ENCODE assay signal across 23 cellular contexts in the genomic region with DNA sequence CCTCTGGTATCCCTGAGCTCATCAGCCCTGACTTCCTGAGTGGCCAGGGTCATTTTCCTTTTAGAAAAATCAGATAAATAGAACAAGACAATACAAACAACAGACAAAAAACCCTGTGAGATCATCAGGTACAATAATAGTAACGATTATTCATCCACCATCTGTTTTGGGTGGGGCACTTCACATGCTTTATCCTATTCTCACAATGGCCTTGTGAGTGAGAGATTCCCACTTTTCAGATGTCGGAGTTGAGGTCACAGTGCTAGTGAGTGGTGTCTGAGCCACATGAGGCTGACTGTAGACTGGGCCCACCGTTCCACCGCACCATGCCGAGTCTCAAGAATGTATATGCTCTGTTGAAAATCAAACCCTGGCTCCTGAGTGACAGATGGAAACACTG.
A peak's percentile ranks its signal among the peaks of the same experiment; 100 is the strongest.
DNase-seq lines count a peak whose midpoint lies in the region; ATAC-seq, FAIRE-seq and TF ChIP-seq lines count a peak whose summit lies in the region.
"Had no signal": no experiment of that assay in that cellular context is flagged by ENCODE, and none has a peak within 500 bp of the region (broad histone marks: within the 10 kb centered on the region; RNA-seq: fewer than 3 reads in every experiment).

No MANE protein-coding gene starts in this region.

- H3K27me3 ChIP-seq in SK-N-SH (ENCODE audit: insufficient read depth) = no peaks in the 10 kb centered on the region
- H3K27me3 ChIP-seq in HepG2 (ENCODE audit: control insufficient read depth in 1 of 2, insufficient read depth in 2 of 2, low read length in 2 of 2) = no peaks in the 10 kb centered on the region
- H3K27me3 ChIP-seq: SJSA1 had no signal

- H3K27me3 Mint-ChIP-seq in neural crest cell (ENCODE audit: low read depth) = no peaks in the 10 kb centered on the region
- H3K27me3 Mint-ChIP-seq: B cell had no signal

- H3K36me3 Mint-ChIP-seq in neural crest cell (ENCODE audit: low read depth) = no peaks in the 10 kb centered on the region
- H3K36me3 Mint-ChIP-seq: CD14-positive monocyte had no signal

- TF ChIP-seq RAD21 in SK-N-SH (IDR thresholded peaks at IDR 0.05; ENCODE audit: low read length) (no peak), HepG2 (CRISPR knock-in tag; IDR thresholded peaks at IDR 0.05) (no peak)

- no peak overlapping the region for H3K27ac ChIP-seq in SK-N-SH (ENCODE audit: low read depth in 2 of 2, low read length in 1 of 2)
- H3K27ac ChIP-seq in kidney (ENCODE audit: low read depth in 2 of 2, low read length in 2 of 2) = no peak overlapping the region
- H3K27ac ChIP-seq in HepG2 (ENCODE audit: extremely low read length, insufficient read depth, low read length) = no peak overlapping the region
- H3K27ac ChIP-seq: 22Rv1, SJSA1 had no signal

- H3K4me1 ChIP-seq in SK-N-SH (ENCODE audit: control insufficient read depth in 1 of 2, insufficient read depth in 2 of 2, low read depth in 1 of 2, low read length in 1 of 2) = no peaks in the 10 kb centered on the region
- no peaks in the 10 kb centered on the region for H3K4me1 ChIP-seq in kidney (ENCODE audit: control insufficient read depth in 1 of 2, insufficient read depth in 1 of 2, low read depth in 1 of 2, low read length in 2 of 2)
- peaks cover 77% of the 10 kb centered on the region for H3K4me1 ChIP-seq in HepG2 (ENCODE audit: insufficient read depth, low read length)
- H3K4me1 ChIP-seq: SJSA1 had no signal

- FAIRE-seq in kidney (lab: Jason Lieb, UNC) (no peak), HepG2 (lab: Jason Lieb, UNC) (no peak)

- peaks cover 4% of the 10 kb centered on the region for H3K9me3 Mint-ChIP-seq in neural crest cell
- H3K9me3 Mint-ChIP-seq: HFFc6 had no signal

- DNase-seq in SK-N-SH = peak; percentile 0
- peak; percentile 33 for DNase-seq in GM03348 (ENCODE audit: low spot score)
- peak; percentile 32 for DNase-seq in fibroblast of mammary gland (ENCODE audit: low read depth)
- no peak for DNase-seq in neural crest cell (ENCODE audit: low read depth, low spot score)
- DNase-seq in omental fat pad (ENCODE audit: low spot score) = no peak
- DNase-seq in kidney = no peak
- no peak for DNase-seq in HepG2 (ENCODE audit: low spot score)
- DNase-seq: DMS53, EL, H9, HFFc6, Kasumi-1, NCI-H1694 treated with DMSO at 0.1 percent for 48 hours, NCI-H2081 treated with DMSO at 0.1 percent for 48 hours, NCI-H2171 treated with DMSO at 0.1 percent for 48 hours, NCI-H524 treated with DMSO at 0.1 percent for 48 hours, NCI-H82 had no signal

- no peak for TF ChIP-seq CTCF in SK-N-SH (IDR thresholded peaks at IDR 0.05)
- no peak for TF ChIP-seq CTCF in fibroblast of mammary gland (conservative IDR thresholded peaks at IDR 0.05; ENCODE audit: control insufficient read depth, insufficient read depth, low read depth, low read length)
- TF ChIP-seq CTCF in neural crest cell (conservative IDR thresholded peaks at IDR 0.05) = no peak
- TF ChIP-seq CTCF in omental fat pad (IDR thresholded peaks at IDR 0.05) = no peak
- no peak for TF ChIP-seq CTCF in kidney (IDR thresholded peaks at IDR 0.05; ENCODE audit: borderline replicate concordance, extremely low read depth, insufficient read depth)
- no peak for TF ChIP-seq CTCF in HepG2 (CRISPR knock-in tag; IDR thresholded peaks at IDR 0.05)

- H3K4me3 ChIP-seq in SK-N-SH (ENCODE audit: low read depth in 2 of 2, low read length in 1 of 2) = no peak overlapping the region
- H3K4me3 ChIP-seq in fibroblast of mammary gland (ENCODE audit: control insufficient read depth, low read depth, low read length) = no peak overlapping the region
- no peak overlapping the region for H3K4me3 ChIP-seq in kidney (ENCODE audit: low read length in 2 of 2)
- no peak overlapping the region for H3K4me3 ChIP-seq in HepG2 (replicated peaks in 1 of 3; ENCODE audit: insufficient read depth in 1 of 3, low read depth in 2 of 3, low read length in 3 of 3)
- H3K4me3 ChIP-seq: SJSA1 had no signal

- H3K9ac ChIP-seq in SK-N-SH (no peak overlapping the region), kidney (ENCODE audit: low read length in 2 of 2) (no peak overlapping the region), HepG2 (ENCODE audit: insufficient read depth, low read depth, low read length) (no peak overlapping the region)

- H3K4me3 Mint-ChIP-seq in neural crest cell = no peak overlapping the region
- H3K4me3 Mint-ChIP-seq: B cell, CD14-positive monocyte, H9, HFFc6 had no signal

- in situ Hi-C loops in HepG2 (cut with HindIII; ENCODE audit: extremely low pct_ligation_motif_present, low pct_unique_long_range_greater_than_20kb) = no loop called here

- H3K9me3 ChIP-seq in SK-N-SH (no peaks in the 10 kb centered on the region), kidney (ENCODE audit: control insufficient read depth in 1 of 2, low read length in 2 of 2) (no peaks in the 10 kb centered on the region), HepG2 (ENCODE audit: low read length) (no peaks in the 10 kb centered on the region)
- H3K9me3 ChIP-seq: SJSA1 had no signal

- 29% methylated on average over 5 of the region's 5 CpGs for WGBS in SK-N-SH (ENCODE audit: low lambda C conversion rate)
- WGBS in HepG2 (ENCODE audit: low lambda C conversion rate) = 96% methylated on average over 5 of the region's 5 CpGs

- intact Hi-C loops in kidney (cut with DNase I) = no loop called here
- intact Hi-C loops in HepG2 (cut with micrococcal nuclease; ENCODE audit: unreplicated experiment) = no loop called here

- no peaks in the 10 kb centered on the region for H3K9me2 ChIP-seq in SK-N-SH

- H4K20me1 ChIP-seq in SK-N-SH (ENCODE audit: insufficient read depth) (no peaks in the 10 kb centered on the region), HepG2 (ENCODE audit: insufficient read depth, low read length) (no peaks in the 10 kb centered on the region)

- H2AFZ ChIP-seq in SK-N-SH (ENCODE audit: low read depth) = no peak overlapping the region
- no peak overlapping the region for H2AFZ ChIP-seq in HepG2 (ENCODE audit: low read length)

- BruUV-seq in HepG2 (replicated peaks; lab: Mats Ljungman, UMichigan) = no TSS peak

- no peaks in the 10 kb centered on the region for H3K4me1 Mint-ChIP-seq in neural crest cell
- H3K4me1 Mint-ChIP-seq: B cell, CD14-positive monocyte had no signal

- H3K4me2 ChIP-seq in SK-N-SH = no peak overlapping the region
- no peak overlapping the region for H3K4me2 ChIP-seq in HepG2 (ENCODE audit: low read depth, low read length)

- H3K36me3 ChIP-seq in SK-N-SH (replicated peaks in 1 of 2; ENCODE audit: control insufficient read depth in 1 of 2, insufficient read depth in 2 of 2, low read length in 1 of 2) (no peaks in the 10 kb centered on the region), kidney (ENCODE audit: control insufficient read depth in 1 of 2, insufficient read depth in 2 of 2, low read length in 2 of 2) (no peaks in the 10 kb centered on the region), HepG2 (replicated peaks in 1 of 2; ENCODE audit: control insufficient read depth in 1 of 2, insufficient read depth in 2 of 2, low read length in 2 of 2) (no peaks in the 10 kb centered on the region)
- H3K36me3 ChIP-seq: SJSA1 had no signal

- H3F3A ChIP-seq in SK-N-SH (replicated peaks; ENCODE audit: insufficient read depth) = no peaks in the 10 kb centered on the region

- no peak for TF ChIP-seq POLR2A in HepG2 (IDR thresholded peaks at IDR 0.05; ENCODE audit: insufficient read depth in 1 of 2, low read depth in 2 of 2, low read length in 2 of 2)

- TF ChIP-seq EP300 in SK-N-SH (IDR thresholded peaks at IDR 0.05; ENCODE audit: borderline replicate concordance in 1 of 2, low read depth in 1 of 2, low read length in 1 of 2) (no peak), HepG2 (IDR thresholded peaks at IDR 0.05; ENCODE audit: low read depth in 2 of 2, low read length in 2 of 2) (no peak), HepG2 (CRISPR knock-in tag; IDR thresholded peaks at IDR 0.05; ENCODE audit: borderline replicate concordance) (no peak)

- CTCF ChIA-PET in SK-N-SH (lab: Yijun Ruan, JAX) = interaction anchor here (1.0 to 1.2 kb wide), 3 partner anchors 9 to 551 kb away, joined by 3 to 4 read pairs (median 3); no protein-coding TSS in a partner anchor
- CTCF ChIA-PET in HepG2 (lab: Yijun Ruan, JAX; ENCODE audit: low intra/inter-chr PET ratio, low total read pairs) = no interaction called here

- POLR2A ChIA-PET in SK-N-SH (lab: Yijun Ruan, JAX) = no interaction called here
- POLR2A ChIA-PET in HepG2 (lab: Yijun Ruan, JAX) = no interaction called here

- H3K27ac Mint-ChIP-seq in neural crest cell (ENCODE audit: unreplicated experiment) = peak overlapping the region; percentile 66
- H3K27ac Mint-ChIP-seq: B cell, CD14-positive monocyte, HFFc6 had no signal

- ATAC-seq in SK-N-SH treated with all-trans-retinoic acid at 6 μM for 48 hours = no peak
- no peak for ATAC-seq in omental fat pad (ENCODE audit: low FRiP score)
- no peak for ATAC-seq in HepG2
- ATAC-seq: Panc1 had no signal

- H3K79me2 ChIP-seq in SK-N-SH (ENCODE audit: insufficient read depth) (no peaks in the 10 kb centered on the region), HepG2 (ENCODE audit: insufficient read depth, low read length) (no peaks in the 10 kb centered on the region)

TF ChIP-seq in SK-N-SH, 30 proteins besides CTCF, POLR2A, EP300 and RAD21 (continues in another document):
- no peak for TF ChIP-seq TCF12 (IDR thresholded peaks at IDR 0.05)
- TF ChIP-seq YY1 (IDR thresholded peaks at IDR 0.05; ENCODE audit: low read depth) = no peak
- TF ChIP-seq GABPA (IDR thresholded peaks at IDR 0.05; ENCODE audit: low read depth) = no peak
- TF ChIP-seq NFIC (IDR thresholded peaks at IDR 0.05; ENCODE audit: borderline replicate concordance) = no peak
- TF ChIP-seq MXI1 (IDR thresholded peaks at IDR 0.05; ENCODE audit: low read depth, low read length) = no peak
- no peak for TF ChIP-seq NRF1 (IDR thresholded peaks at IDR 0.05; ENCODE audit: low read depth, low read length)
- TF ChIP-seq TAF1 (IDR thresholded peaks at IDR 0.05; ENCODE audit: borderline replicate concordance, low read depth, low read length) = no peak

TF ChIP-seq in SK-N-SH treated with all-trans-retinoic acid at 6 μM for 48 hours, 23 proteins besides CTCF, POLR2A, EP300 and RAD21 (continues in another document):
- TF ChIP-seq OSR1 (CRISPR knock-in tag; IDR thresholded peaks at IDR 0.05) (no peak), GLIS3 (CRISPR knock-in tag; IDR thresholded peaks at IDR 0.05) (no peak), BACH2 (CRISPR knock-in tag; IDR thresholded peaks at IDR 0.05; ENCODE audit: borderline replicate concordance) (no peak), ISL1 (CRISPR knock-in tag; IDR thresholded peaks at IDR 0.05) (no peak)

TF ChIP-seq in HepG2, 621 proteins besides CTCF, POLR2A, EP300 and RAD21 (continues in another document):
- TF ChIP-seq ATF1 (CRISPR knock-in tag; IDR thresholded peaks at IDR 0.05) (no peak), ZNF616 (CRISPR knock-in tag; IDR thresholded peaks at IDR 0.05; ENCODE audit: low read depth) (no peak), ZNF441 (CRISPR knock-in tag; IDR thresholded peaks at IDR 0.05; ENCODE audit: borderline replicate concordance) (no peak)

Comparison
In these comparisons a context has a peak if more than half of its experiments do, and no peak if none do; other contexts are left out.
1. DNase-seq: peak in SK-N-SH (single experiment), GM03348 (single experiment) and fibroblast of mammary gland (single experiment); none in neural crest cell (single experiment), omental fat pad (single experiment), kidney (single experiment) and HepG2 (single experiment).